Comparison of ENCODE assay signal across 13 cellular contexts in genomic region chr4:166839615-166840251, GRCh38.
DNase-seq lines count a peak whose midpoint lies in the region; ATAC-seq and TF ChIP-seq lines count a peak whose summit lies in the region.
"Had no signal": no experiment of that assay in that cellular context is flagged by ENCODE, and none has a peak within 500 bp of the region (broad histone marks: within the 10 kb centered on the region; RNA-seq: fewer than 3 reads in every experiment).

No MANE protein-coding gene starts in this region.

- ATAC-seq in GM19023 (IDR thresholded peaks at IDR 0.05; ENCODE audit: unreplicated experiment): peak; percentile 82
- ATAC-seq in GM21786 (IDR thresholded peaks at IDR 0.05; ENCODE audit: unreplicated experiment): peak; percentile 75
- peak; percentile 84 for ATAC-seq in HG03135 (IDR thresholded peaks at IDR 0.05; ENCODE audit: unreplicated experiment)
- ATAC-seq in omental fat pad (ENCODE audit: low FRiP score): no peak
- ATAC-seq: sciatic nerve had no signal

- no peak overlapping the region for H3K4me3 ChIP-seq in BLaER1
- H3K4me3 ChIP-seq: esophagus muscularis mucosa had no signal

- intact Hi-C loops in posterior vena cava (cut with DNase I): no loop called here

- peaks cover 20% of the 10 kb centered on the region for H3K4me1 ChIP-seq in BLaER1
- H3K4me1 ChIP-seq: esophagus muscularis mucosa had no signal

- H3K36me3 ChIP-seq in BLaER1: no peaks in the 10 kb centered on the region
- H3K36me3 ChIP-seq: esophagus muscularis mucosa had no signal

- no peaks in the 10 kb centered on the region for H3K27me3 ChIP-seq in BLaER1
- H3K27me3 ChIP-seq: esophagus muscularis mucosa had no signal

- DNase-seq in posterior vena cava (ENCODE audit: low spot score) (no peak), HK-2 (ENCODE audit: unreplicated experiment) (no peak), omental fat pad (ENCODE audit: low spot score) (no peak), NCI-H2171 treated with DMSO at 0.1 percent for 48 hours (lab: John Stamatoyannopoulos, UW) (no peak)
- DNase-seq: central memory CD4-positive, alpha-beta T cell; DMS153; GOT3 had no signal

- H3K27ac ChIP-seq in BLaER1: no peak overlapping the region
- H3K27ac ChIP-seq: esophagus muscularis mucosa had no signal

- TF ChIP-seq CTCF in omental fat pad (IDR thresholded peaks at IDR 0.05): no peak

- H3K4me2 ChIP-seq in BLaER1: peak overlapping the region; percentile 72

- H3K9ac ChIP-seq in BLaER1: no peak overlapping the region

- H3K9me3 ChIP-seq in BLaER1: peaks cover 24% of the 10 kb centered on the region

- H4K20me1 ChIP-seq in BLaER1: no peaks in the 10 kb centered on the region
